In genomic region chr2:126029316-126029715, GRCh38 we compare ENCODE assay signal across 16 cellular contexts.
"Had no signal": no experiment of that assay in that cellular context is flagged by ENCODE, and none has a peak within 500 bp of the region (broad histone marks: within the 10 kb centered on the region; RNA-seq: fewer than 3 reads in every experiment).

No MANE protein-coding gene starts in this region.

- H3K9me3 ChIP-seq: esophagus squamous epithelium had no signal

- H3K4me1 ChIP-seq: esophagus squamous epithelium, heart right ventricle had no signal

- H3K36me3 ChIP-seq: esophagus squamous epithelium, heart right ventricle had no signal

- H3K4me1 Mint-ChIP-seq: activated CD4-positive, alpha-beta memory T cell treated with anti-CD3 and anti-CD28 coated beads, Interleukin-2, amount 10 ng/mL, durations not matched to agents 7 days and 5 days; activated CD8-positive, alpha-beta memory T cell treated with anti-CD3 and anti-CD28 coated beads, Interleukin-2, amount 10 ng/mL, durations not matched to agents 7 days and 5 days; activated naive CD8-positive, alpha-beta T cell treated with anti-CD3 and anti-CD28 coated beads for 36 hours; activated T-helper 17 cell treated with anti-CD3 and anti-CD28 coated beads, Interleukin-2, amount 50 U/mL, for 72 hours had no signal

- H3K27ac ChIP-seq: esophagus squamous epithelium, heart right ventricle had no signal

- H3K36me3 Mint-ChIP-seq: activated CD8-positive, alpha-beta memory T cell treated with anti-CD3 and anti-CD28 coated beads, Interleukin-2, amount 10 ng/mL, durations not matched to agents 7 days and 5 days; activated naive CD8-positive, alpha-beta T cell treated with anti-CD3 and anti-CD28 coated beads for 36 hours had no signal

- H3K27me3 ChIP-seq: esophagus squamous epithelium, heart right ventricle had no signal

- DNase-seq: activated CD4-positive, alpha-beta memory T cell treated with anti-CD3 and anti-CD28 coated beads, Interleukin-2, amount 10 ng/mL, durations not matched to agents 7 days and 5 days; activated CD4-positive, alpha-beta T cell treated with anti-CD3 and anti-CD28 coated beads for 4 hours; activated CD8-positive, alpha-beta memory T cell treated with anti-CD3 and anti-CD28 coated beads, Interleukin-2, amount 10 ng/mL, durations not matched to agents 7 days and 5 days; activated naive CD4-positive, alpha-beta T cell; activated naive CD8-positive, alpha-beta T cell treated with anti-CD3 and anti-CD28 coated beads for 36 hours; amniotic stem cell; effector CD8-positive, alpha-beta T cell; esophagus squamous epithelium; heart right ventricle; midbrain; nephron progenitor cell; stimulated activated naive CD4-positive, alpha-beta T cell had no signal

- H3K9me3 Mint-ChIP-seq: activated CD4-positive, alpha-beta memory T cell treated with anti-CD3 and anti-CD28 coated beads, Interleukin-2, amount 10 ng/mL, durations not matched to agents 7 days and 5 days had no signal

- ATAC-seq: activated CD8-positive, alpha-beta memory T cell treated with anti-CD3 and anti-CD28 coated beads, Interleukin-2, amount 10 ng/mL, durations not matched to agents 7 days and 5 days; activated T-helper 17 cell treated with anti-CD3 and anti-CD28 coated beads, Interleukin-2, amount 50 U/mL, for 72 hours; heart right ventricle had no signal

- H3K4me3 ChIP-seq: esophagus squamous epithelium, heart right ventricle, lung had no signal

- H3K27ac Mint-ChIP-seq: activated CD4-positive, alpha-beta memory T cell treated with anti-CD3 and anti-CD28 coated beads, Interleukin-2, amount 10 ng/mL, durations not matched to agents 7 days and 5 days; activated CD8-positive, alpha-beta memory T cell treated with anti-CD3 and anti-CD28 coated beads, Interleukin-2, amount 10 ng/mL, durations not matched to agents 7 days and 5 days; activated naive CD8-positive, alpha-beta T cell treated with anti-CD3 and anti-CD28 coated beads for 36 hours; activated T-helper 17 cell treated with anti-CD3 and anti-CD28 coated beads, Interleukin-2, amount 50 U/mL, for 72 hours; dendritic cell treated with granulocyte-macrophage colony-stimulating factor and Interleukin-4, amounts not matched to agents 40 ng/mL and 50 ng/mL, for 4 days; nephron progenitor cell; progenitor cell of endocrine pancreas had no signal

- H3K27me3 Mint-ChIP-seq: activated CD4-positive, alpha-beta memory T cell treated with anti-CD3 and anti-CD28 coated beads, Interleukin-2, amount 10 ng/mL, durations not matched to agents 7 days and 5 days; activated CD8-positive, alpha-beta memory T cell treated with anti-CD3 and anti-CD28 coated beads, Interleukin-2, amount 10 ng/mL, durations not matched to agents 7 days and 5 days; activated naive CD8-positive, alpha-beta T cell treated with anti-CD3 and anti-CD28 coated beads for 36 hours; activated T-helper 17 cell treated with anti-CD3 and anti-CD28 coated beads, Interleukin-2, amount 50 U/mL, for 72 hours; dendritic cell treated with granulocyte-macrophage colony-stimulating factor and Interleukin-4, amounts not matched to agents 40 ng/mL and 50 ng/mL, for 4 days; progenitor cell of endocrine pancreas had no signal

- H3K4me3 Mint-ChIP-seq: activated CD4-positive, alpha-beta memory T cell treated with anti-CD3 and anti-CD28 coated beads, Interleukin-2, amount 10 ng/mL, durations not matched to agents 7 days and 5 days; activated CD8-positive, alpha-beta memory T cell treated with anti-CD3 and anti-CD28 coated beads, Interleukin-2, amount 10 ng/mL, durations not matched to agents 7 days and 5 days; activated naive CD8-positive, alpha-beta T cell treated with anti-CD3 and anti-CD28 coated beads for 36 hours; activated T-helper 17 cell treated with anti-CD3 and anti-CD28 coated beads, Interleukin-2, amount 50 U/mL, for 72 hours; dendritic cell treated with granulocyte-macrophage colony-stimulating factor and Interleukin-4, amounts not matched to agents 40 ng/mL and 50 ng/mL, for 4 days; nephron progenitor cell had no signal
